In the genomic region with DNA sequence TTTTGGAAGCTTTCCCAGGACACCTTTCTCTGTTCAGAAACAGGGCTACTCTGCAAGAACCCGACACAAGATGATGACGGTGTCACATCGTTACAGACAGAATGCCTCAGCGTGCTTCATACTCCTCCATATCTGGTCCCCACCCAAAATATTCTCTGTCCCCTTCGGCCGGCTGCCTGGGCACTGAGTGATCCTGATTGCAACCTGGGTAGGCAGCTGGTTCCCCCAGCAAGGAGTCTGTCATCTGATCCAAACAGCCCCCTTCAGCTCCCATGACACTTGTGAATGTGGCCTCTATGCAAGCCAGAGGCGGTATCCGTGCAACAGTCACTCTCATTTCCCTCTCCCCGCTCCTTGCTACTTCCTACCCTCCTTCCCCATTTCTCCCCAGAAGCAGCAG, we compare ENCODE assay signal across 26 cellular contexts.
"Had no signal": no experiment of that assay in that cellular context is flagged by ENCODE, and none has a peak within 500 bp of the region (broad histone marks: within the 10 kb centered on the region; RNA-seq: fewer than 3 reads in every experiment).

No MANE protein-coding gene starts in this region.

- H3K4me1 Mint-ChIP-seq: activated CD4-positive, alpha-beta T cell treated with anti-CD3 and anti-CD28 coated beads, Interleukin-2, amount 10 ng/mL, durations not matched to agents 7 days and 5 days; activated T-helper 17 cell treated with anti-CD3 and anti-CD28 coated beads, Interleukin-2, amount 50 U/mL, for 72 hours; central memory CD8-positive, alpha-beta T cell; endodermal cell; WTC11 had no signal

- H3K36me3 ChIP-seq: brain microvascular endothelial cell had no signal

- H3K36me3 Mint-ChIP-seq: activated naive CD8-positive, alpha-beta T cell; WTC11 had no signal

- H3K4me3 Mint-ChIP-seq: activated CD4-positive, alpha-beta T cell treated with anti-CD3 and anti-CD28 coated beads, Interleukin-2, amount 10 ng/mL, durations not matched to agents 7 days and 5 days; activated CD8-positive, alpha-beta T cell treated with anti-CD3 and anti-CD28 coated beads, Interleukin-2, amount 10 ng/mL, durations not matched to agents 7 days and 5 days; activated naive CD8-positive, alpha-beta T cell; activated T-cell treated with anti-CD3 and anti-CD28 coated beads, Interleukin-2, amount 50 U/mL, for 4 hours; activated T-helper 17 cell treated with anti-CD3 and anti-CD28 coated beads, Interleukin-2, amount 50 U/mL, for 72 hours; central memory CD8-positive, alpha-beta T cell; dendritic cell treated with granulocyte-macrophage colony-stimulating factor and Interleukin-4, amounts not matched to agents 40 ng/mL and 50 ng/mL, for 4 days; endodermal cell; WTC11 had no signal

- H3K4me3 ChIP-seq: coronary artery, dorsolateral prefrontal cortex had no signal

- H3K9me3 Mint-ChIP-seq: activated CD4-positive, alpha-beta T cell treated with anti-CD3 and anti-CD28 coated beads, Interleukin-2, amount 10 ng/mL, durations not matched to agents 7 days and 5 days; activated T-cell treated with anti-CD3 and anti-CD28 coated beads, Interleukin-2, amount 50 U/mL, for 4 hours; activated T-helper 17 cell treated with anti-CD3 and anti-CD28 coated beads, Interleukin-2, amount 50 U/mL, for 72 hours; central memory CD8-positive, alpha-beta T cell; dendritic cell treated with granulocyte-macrophage colony-stimulating factor and Interleukin-4, amounts not matched to agents 40 ng/mL and 50 ng/mL, for 4 days; endodermal cell had no signal

- H3K27ac ChIP-seq: brain microvascular endothelial cell, coronary artery, dorsolateral prefrontal cortex, VCaP had no signal

- ATAC-seq: activated CD8-positive, alpha-beta T cell treated with anti-CD3 and anti-CD28 coated beads, Interleukin-2, amount 10 ng/mL, durations not matched to agents 7 days and 5 days; activated T-cell treated with anti-CD3 and anti-CD28 coated beads, Interleukin-2, amount 50 U/mL, for 4 hours; activated T-helper 17 cell treated with anti-CD3 and anti-CD28 coated beads, Interleukin-2, amount 50 U/mL, for 72 hours; esophagus mucosa; WTC11 had no signal

- H3K27me3 Mint-ChIP-seq: activated CD4-positive, alpha-beta T cell treated with anti-CD3 and anti-CD28 coated beads, Interleukin-2, amount 10 ng/mL, durations not matched to agents 7 days and 5 days; dendritic cell treated with granulocyte-macrophage colony-stimulating factor and Interleukin-4, amounts not matched to agents 40 ng/mL and 50 ng/mL, for 4 days had no signal

- H3K27me3 ChIP-seq: brain microvascular endothelial cell had no signal

- H3K27ac Mint-ChIP-seq: activated CD4-positive, alpha-beta T cell treated with anti-CD3 and anti-CD28 coated beads, Interleukin-2, amount 10 ng/mL, durations not matched to agents 7 days and 5 days; activated CD8-positive, alpha-beta T cell treated with anti-CD3 and anti-CD28 coated beads, Interleukin-2, amount 10 ng/mL, durations not matched to agents 7 days and 5 days; activated naive CD8-positive, alpha-beta T cell; activated T-helper 17 cell treated with anti-CD3 and anti-CD28 coated beads, Interleukin-2, amount 50 U/mL, for 72 hours; dendritic cell treated with granulocyte-macrophage colony-stimulating factor and Interleukin-4, amounts not matched to agents 40 ng/mL and 50 ng/mL, for 4 days; endodermal cell; WTC11 had no signal

- DNase-seq: activated CD4-positive, alpha-beta T cell treated with anti-CD3 and anti-CD28 coated beads for 1 hour; activated CD4-positive, alpha-beta T cell treated with anti-CD3 and anti-CD28 coated beads for 4 hours; activated CD4-positive, alpha-beta T cell treated with anti-CD3 and anti-CD28 coated beads, Interleukin-2, amount 10 ng/mL, durations not matched to agents 7 days and 5 days; activated CD4-positive, alpha-beta T cell treated with anti-CD3 and anti-CD28 coated beads, Interleukin-2, amount 50 U/mL, for 4 hours; activated CD8-positive, alpha-beta T cell treated with anti-CD3 and anti-CD28 coated beads, Interleukin-2, amount 10 ng/mL, durations not matched to agents 7 days and 5 days; activated effector memory CD4-positive, alpha-beta T cell treated with Interleukin-2 at 50 U/mL for 16 hours; activated gamma-delta T cell treated with Interleukin-2 at 50 U/mL for 16 hours; activated naive CD4-positive, alpha-beta T cell treated with anti-CD3 and anti-CD28 coated beads, Interleukin-2, amount 50 U/mL, for 16 hours; activated naive CD4-positive, alpha-beta T cell treated with Interleukin-2 at 50 U/mL for 16 hours; activated T-cell treated with anti-CD3 and anti-CD28 coated beads, Interleukin-2, amount 50 U/mL, for 4 hours; amniotic stem cell; anterior cingulate cortex; brain microvascular endothelial cell; dorsolateral prefrontal cortex; effector memory CD4-positive, alpha-beta T cell; endodermal cell; foreskin fibroblast; T-helper 2 cell had no signal
